8 cellular contexts compared by ENCODE assay signal in genomic region chr14:74620497-74620921, GRCh38. TPM values are rescaled to one million over a fixed set of nuclear protein-coding genes. Genes with fewer than 3 reads are reported as not detected.
DNase-seq lines count a peak whose midpoint lies in the region; ATAC-seq and TF ChIP-seq lines count a peak whose summit lies in the region.
"Had no signal": no experiment of that assay in that cellular context is flagged by ENCODE, and none has a peak within 500 bp of the region (broad histone marks: within the 10 kb centered on the region; RNA-seq: fewer than 3 reads in every experiment).

No MANE protein-coding gene starts in this region.

- no peaks in the 10 kb centered on the region for H3K9me3 Mint-ChIP-seq in T-cell

- H3K36me3 ChIP-seq in Peyer's patch, result no peaks in the 10 kb centered on the region

- POLR2A ChIA-PET in T-cell (lab: Charles Lee), result no interaction called here

- no peak for TF ChIP-seq POLR2A in Peyer's patch (IDR thresholded peaks at IDR 0.05)

- peak overlapping the region in 2 of 3 donors; percentile 34 to 84 for H3K4me3 Mint-ChIP-seq in T-cell

- CTCF ChIA-PET in T-cell (lab: Charles Lee), result interaction anchor here in 1 of 2 donors (1.0 kb wide), 1 partner anchor 12 kb away, joined by 3 read pairs; no protein-coding TSS in a partner anchor

- peak overlapping the region; percentile 59 to 67 for H3K27ac Mint-ChIP-seq in T-cell

- H3K9me3 ChIP-seq in Peyer's patch, result no peaks in the 10 kb centered on the region

- no peak overlapping the region for H3K4me3 ChIP-seq in Peyer's patch

- peaks cover 0 to 32% (median 6%) of the 10 kb centered on the region in 4 donors for H3K4me1 ChIP-seq in Peyer's patch

- no peaks in the 10 kb centered on the region for H3K36me3 Mint-ChIP-seq in T-cell

- DNase-seq in HK-2 (ENCODE audit: unreplicated experiment) (peak; percentile 81), T-cell (peak in 3 of 34 experiments; percentile 14 to 18 (median 15)), epithelial cell of prostate (ENCODE audit: low read depth, low spot score) (peak; percentile 92), Peyer's patch (no peak)
- DNase-seq in stimulated activated CD4-positive, alpha-beta T cell treated with anti-CD3 and anti-CD28 coated beads, Interleukin-4, amount 100 ng/mL, for 24 hours, result peak; percentile 38
- DNase-seq: NCI-H2029 had no signal

- H3K27me3 Mint-ChIP-seq in T-cell, result peaks cover 0 to 2% of the 10 kb centered on the region in 2 donors

- ATAC-seq in T-cell (replicated peaks in 1 of 4) (peak in 3 of 4 experiments; percentile 17 to 57 (median 29)), HG03469 (IDR thresholded peaks at IDR 0.05; ENCODE audit: unreplicated experiment) (no peak), HG03439 (IDR thresholded peaks at IDR 0.05; ENCODE audit: unreplicated experiment) (no peak)

- no peaks in the 10 kb centered on the region for H3K27me3 ChIP-seq in Peyer's patch

- no peak for TF ChIP-seq CTCF in Peyer's patch (IDR thresholded peaks at IDR 0.05)

- H3K27ac ChIP-seq in epithelial cell of prostate (peak overlapping the region; percentile 86), Peyer's patch (peak overlapping the region in 2 of 4 donors; percentile 33 to 76)

- H3K4me1 Mint-ChIP-seq in T-cell, result peaks cover 43 to 57% (median 49%) of the 10 kb centered on the region in 3 donors

RNA-seq across cellular contexts. Expression of gene LTBP2, which starts 8.5 kb away (rescaled TPM):
- total RNA-seq in T-cell, result 1 to 10 TPM in 3 of 5 donors, under 1 TPM in 2; 0.39 to 1.7 (median 1.1) TPM
- total RNA-seq in Peyer's patch, result 10 to 100 TPM; 10.7 to 34.7 (median 16.0) TPM

Comparison
In these comparisons a context has a peak if more than half of its experiments do, and no peak if none do; other contexts are left out.
1. DNase-seq: peak in HK-2 (single experiment), epithelial cell of prostate (single experiment) and stimulated activated CD4-positive, alpha-beta T cell treated with anti-CD3 and anti-CD28 coated beads, Interleukin-4, amount 100 ng/mL, for 24 hours (single experiment); none in Peyer's patch (0 of 3).
2. ATAC-seq: peak in T-cell (3 of 4); none in HG03469 (single experiment) and HG03439 (single experiment).
3. RNA of gene LTBP2, which starts 8.5 kb away (total RNA-seq): 10.7 to 34.7 TPM in Peyer's patch; 0.39 to 1.7 TPM in T-cell; every median in the first group is over 4 times any median in the second.